ENCODE assay signal across 17 cellular contexts in the genomic region with DNA sequence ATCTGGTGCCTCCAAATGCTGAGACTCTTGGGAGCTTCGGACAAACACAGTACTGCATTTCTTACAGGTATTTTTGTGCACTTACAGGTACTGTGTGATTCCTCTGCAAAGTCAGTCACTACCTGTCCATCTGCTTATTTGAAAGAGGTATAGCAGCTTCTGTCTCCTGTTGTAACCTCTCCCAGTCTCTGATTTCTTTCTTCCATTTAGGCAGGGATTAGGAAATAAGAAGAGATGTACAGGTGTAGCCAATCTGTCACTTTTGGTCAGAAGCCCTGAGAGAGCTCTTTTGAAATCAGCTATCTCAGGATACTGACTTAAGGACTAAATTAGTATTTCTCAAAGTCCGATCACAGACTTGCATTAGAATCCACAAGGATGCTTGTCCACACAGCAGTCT. TPM values are rescaled to one million over a fixed set of nuclear protein-coding genes. Genes with fewer than 3 reads are reported as not detected.
DNase-seq lines count a peak whose midpoint lies in the region; ATAC-seq and TF ChIP-seq lines count a peak whose summit lies in the region.
"Had no signal": no experiment of that assay in that cellular context is flagged by ENCODE, and none has a peak within 500 bp of the region (broad histone marks: within the 10 kb centered on the region; RNA-seq: fewer than 3 reads in every experiment).

No MANE protein-coding gene starts in this region.

- no peak overlapping the region for H3K4me3 Mint-ChIP-seq in activated T-cell treated with anti-CD3 and anti-CD28 coated beads, Interleukin-2, amount 50 U/mL, for 72 hours
- H3K4me3 Mint-ChIP-seq: CD4-positive, alpha-beta T cell; H9; IgD-negative memory B cell had no signal

- no peak overlapping the region for H2AFZ ChIP-seq in osteoblast (ENCODE audit: low read length)

- H3K27ac ChIP-seq in osteoblast (ENCODE audit: low read depth, low read length) = no peak overlapping the region
- H3K27ac ChIP-seq: 22Rv1, A549, C4-2B had no signal

- H3K27me3 ChIP-seq in osteoblast (ENCODE audit: insufficient read depth, low read length) = no peaks in the 10 kb centered on the region

- no peak overlapping the region for H3K4me2 ChIP-seq in osteoblast (ENCODE audit: insufficient read depth, low read length)
- H3K4me2 ChIP-seq: A549 had no signal

- peaks cover 45% of the 10 kb centered on the region for H3K4me1 Mint-ChIP-seq in activated T-cell treated with anti-CD3 and anti-CD28 coated beads, Interleukin-2, amount 50 U/mL, for 72 hours (ENCODE audit: low read depth)

- no peak overlapping the region for H3K27ac Mint-ChIP-seq in activated T-cell treated with anti-CD3 and anti-CD28 coated beads, Interleukin-2, amount 50 U/mL, for 72 hours
- H3K27ac Mint-ChIP-seq: CD4-positive, alpha-beta T cell had no signal

- peaks cover 6% of the 10 kb centered on the region in 2 donors for H3K36me3 Mint-ChIP-seq in activated T-cell treated with anti-CD3 and anti-CD28 coated beads, Interleukin-2, amount 50 U/mL, for 72 hours (ENCODE audit: insufficient read depth in 2 of 2)

- H3K79me2 ChIP-seq in osteoblast (ENCODE audit: insufficient read depth, low read length) = peaks cover 58% of the 10 kb centered on the region

- peaks cover 0 to 2% of the 10 kb centered on the region in 2 donors for H3K9me3 Mint-ChIP-seq in activated T-cell treated with anti-CD3 and anti-CD28 coated beads, Interleukin-2, amount 50 U/mL, for 72 hours
- H3K9me3 Mint-ChIP-seq: CD4-positive, alpha-beta T cell; H9; IgD-negative memory B cell had no signal

- DNase-seq in NCI-H2171 treated with DMSO at 0.1 percent for 48 hours (lab: John Stamatoyannopoulos, UW) = peak; percentile 63
- DNase-seq in NCI-H2171 (lab: John Stamatoyannopoulos, UW) = no peak
- peak; percentile 54 for DNase-seq in NCI-H82 treated with DMSO at 0.1 percent for 48 hours (lab: John Stamatoyannopoulos, UW; ENCODE audit: unreplicated experiment)
- peak; percentile 11 for DNase-seq in osteoblast (ENCODE audit: insufficient read length, low spot score, missing footprints)
- DNase-seq in activated T-cell treated with anti-CD3 and anti-CD28 coated beads, Interleukin-2, amount 50 U/mL, for 72 hours = no peak
- DNase-seq: AML-193; CD4-positive, alpha-beta T cell; DMS79 treated with DMSO at 0.1 percent for 48 hours; H9; KBM-7 had no signal

- TF ChIP-seq CTCF in osteoblast (IDR thresholded peaks at IDR 0.05; ENCODE audit: extremely low read depth, low read depth, low read length) = no peak

- H3K36me3 ChIP-seq in osteoblast (ENCODE audit: insufficient read depth, low read length) = no peaks in the 10 kb centered on the region

- H4K20me1 ChIP-seq in osteoblast (ENCODE audit: insufficient read depth, low read length) = no peaks in the 10 kb centered on the region

- ATAC-seq in activated T-cell treated with anti-CD3 and anti-CD28 coated beads, Interleukin-2, amount 50 U/mL, for 72 hours (replicated peaks in 1 of 2) = no peak
- no peak for ATAC-seq in GM18498 (IDR thresholded peaks at IDR 0.05; ENCODE audit: unreplicated experiment)
- no peak for ATAC-seq in GM18519 (IDR thresholded peaks at IDR 0.05; ENCODE audit: low FRiP score, unreplicated experiment)
- ATAC-seq: A549, HepG2 had no signal

- no peaks in the 10 kb centered on the region for H3K9me3 ChIP-seq in osteoblast (ENCODE audit: low read depth, low read length)
- H3K9me3 ChIP-seq: A549 had no signal

- no peaks in the 10 kb centered on the region for H3K27me3 Mint-ChIP-seq in activated T-cell treated with anti-CD3 and anti-CD28 coated beads, Interleukin-2, amount 50 U/mL, for 72 hours (ENCODE audit: low read depth)
- H3K27me3 Mint-ChIP-seq: CD4-positive, alpha-beta T cell; IgD-negative memory B cell had no signal

- H3K4me1 ChIP-seq in osteoblast (ENCODE audit: insufficient read depth, low read length) = peaks cover 24% of the 10 kb centered on the region

- no peak overlapping the region for H3K4me3 ChIP-seq in osteoblast (ENCODE audit: insufficient read depth, low read length)
- H3K4me3 ChIP-seq: A549 had no signal

RNA-seq across cellular contexts. Expression of a gene that starts 54.0 kb away (rescaled TPM):
- 38.7 and 41.3 TPM in 2 replicates for total RNA-seq in osteoblast
- 10 to 100 TPM; 32.6 to 46.7 TPM for total RNA-seq in activated T-cell treated with anti-CD3 and anti-CD28 coated beads, Interleukin-2, amount 50 U/mL, for 72 hours

Comparison
In these comparisons a context has a peak if more than half of its experiments do, and no peak if none do; other contexts are left out.
1. DNase-seq: peak in NCI-H2171 treated with DMSO at 0.1 percent for 48 hours (single experiment), NCI-H82 treated with DMSO at 0.1 percent for 48 hours (single experiment) and osteoblast (single experiment); none in NCI-H2171 (single experiment) and activated T-cell treated with anti-CD3 and anti-CD28 coated beads, Interleukin-2, amount 50 U/mL, for 72 hours (0 of 2).